ENCODE assay signal across 29 cellular contexts in the genomic region with DNA sequence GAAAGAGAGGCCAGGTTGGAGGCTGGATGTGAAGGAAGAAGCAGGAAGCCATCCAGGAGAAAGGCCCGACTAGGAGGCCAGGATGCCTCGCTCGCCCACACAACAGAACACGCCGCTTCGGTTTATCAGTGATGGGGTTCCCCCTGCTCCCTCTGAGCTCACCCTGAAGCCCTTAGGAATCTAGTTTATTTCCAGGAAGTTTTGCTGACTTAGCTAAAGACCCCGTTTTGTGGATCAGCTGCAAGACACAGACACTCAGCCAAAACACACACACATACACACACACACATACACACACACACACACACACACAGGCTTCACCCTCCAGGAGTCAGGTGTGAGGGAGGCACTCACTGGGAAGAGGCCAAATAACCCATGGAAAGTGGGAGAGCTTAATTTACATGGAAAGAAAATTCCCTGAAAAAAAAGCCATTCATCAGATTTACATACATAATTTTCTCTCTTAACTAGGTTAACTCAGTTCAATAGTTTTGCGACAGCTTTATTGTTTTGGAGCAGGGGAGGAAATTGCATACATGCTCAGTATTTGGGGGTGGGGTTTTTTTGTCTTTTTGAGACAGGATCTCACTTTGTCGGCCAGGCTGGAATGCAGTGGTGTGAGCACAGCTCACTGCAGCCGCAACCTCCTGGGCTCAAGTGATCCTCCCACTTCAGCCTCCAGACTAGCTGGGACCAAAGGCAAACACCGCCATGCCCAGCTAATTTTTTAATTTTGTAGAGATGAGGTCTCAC.
"Had no signal": no experiment of that assay in that cellular context is flagged by ENCODE, and none has a peak within 500 bp of the region (broad histone marks: within the 10 kb centered on the region; RNA-seq: fewer than 3 reads in every experiment).

No MANE protein-coding gene starts in this region.

- H3K9me3 Mint-ChIP-seq: activated CD4-positive, alpha-beta memory T cell treated with anti-CD3 and anti-CD28 coated beads for 36 hours; activated CD4-positive, alpha-beta T cell treated with anti-CD3 and anti-CD28 coated beads, Interleukin-2, amount 10 ng/mL, durations not matched to agents 24 days and 14 days; activated naive CD4-positive, alpha-beta T cell treated with anti-CD3 and anti-CD28 coated beads, Interleukin-2, amount 10 ng/mL, durations not matched to agents 7 days and 5 days; activated naive CD8-positive, alpha-beta T cell treated with anti-CD3 and anti-CD28 coated beads, Interleukin-2, amount 10 ng/mL, durations not matched to agents 7 days and 5 days; activated T-helper 1 cell treated with anti-CD3 and anti-CD28 coated beads, Interleukin-12 subunit alpha, Interleukin-12 subunit beta, Interleukin-2, Interleukin-4 antibody, amounts not matched to agents 30 ng/mL and 10 ng/mL and 1 ng/mL, durations not matched to agents 14 hours and 24 hours and 36 hours; brain; naive thymus-derived CD4-positive, alpha-beta T cell had no signal

- H3K36me3 ChIP-seq: ascending aorta, cardiac muscle cell, gastrocnemius medialis, right atrium auricular region, spleen, tibial nerve, WERI-Rb-1 had no signal

- ATAC-seq: gastrocnemius medialis; left cardiac atrium; naive thymus-derived CD4-positive, alpha-beta T cell had no signal

- H3K27ac ChIP-seq: ascending aorta, cardiac muscle cell, coronary artery, dorsolateral prefrontal cortex, gastrocnemius medialis, parathyroid adenoma, right atrium auricular region, spleen, tibial nerve, WERI-Rb-1 had no signal

- H3K4me1 ChIP-seq: ascending aorta, gastrocnemius medialis, parathyroid adenoma, right atrium auricular region, tibial nerve had no signal

- H2AFZ ChIP-seq: parathyroid adenoma had no signal

- DNase-seq: activated CD4-positive, alpha-beta memory T cell treated with anti-CD3 and anti-CD28 coated beads for 36 hours; activated CD4-positive, alpha-beta T cell treated with anti-CD3 and anti-CD28 coated beads, Interleukin-2, amount 10 ng/mL, durations not matched to agents 24 days and 14 days; activated CD4-positive, CD25-positive, alpha-beta regulatory T cell treated with anti-CD3 and anti-CD28 coated beads, Interleukin-2, amount 50 U/mL, for 72 hours; activated CD8-positive, alpha-beta memory T cell treated with anti-CD3 and anti-CD28 coated beads, Interleukin-2, amount 50 U/mL, for 4 hours; activated gamma-delta T cell; activated naive CD4-positive, alpha-beta T cell treated with anti-CD3 and anti-CD28 coated beads, Interleukin-2, amount 10 ng/mL, durations not matched to agents 7 days and 5 days; activated naive CD8-positive, alpha-beta T cell treated with anti-CD3 and anti-CD28 coated beads, Interleukin-2, amount 10 ng/mL, durations not matched to agents 7 days and 5 days; activated T-cell treated with anti-CD3 and anti-CD28 coated beads, Interleukin-2, amount 50 U/mL, for 1 hour; cerebellar nuclear complex; dorsolateral prefrontal cortex; effector memory CD4-positive, alpha-beta T cell; gastrocnemius medialis; glutamatergic neuron; left cardiac atrium; mammary epithelial cell; midbrain; naive thymus-derived CD4-positive, alpha-beta T cell; nucleus accumbens; spleen; stimulated activated naive CD4-positive, alpha-beta T cell treated with Interleukin-2 at 50 U/mL for 16 hours; WERI-Rb-1 had no signal

- H3K36me3 Mint-ChIP-seq: activated CD4-positive, alpha-beta memory T cell treated with anti-CD3 and anti-CD28 coated beads for 36 hours; activated naive CD4-positive, alpha-beta T cell treated with anti-CD3 and anti-CD28 coated beads, Interleukin-2, amount 10 ng/mL, durations not matched to agents 7 days and 5 days; activated naive CD8-positive, alpha-beta T cell treated with anti-CD3 and anti-CD28 coated beads, Interleukin-2, amount 10 ng/mL, durations not matched to agents 7 days and 5 days; brain; naive thymus-derived CD4-positive, alpha-beta T cell had no signal

- H3K27me3 ChIP-seq: ascending aorta, cardiac muscle cell, right atrium auricular region had no signal

- H3K9me3 ChIP-seq: ascending aorta, gastrocnemius medialis, right atrium auricular region, spleen, tibial nerve had no signal

- H3K4me3 ChIP-seq: ascending aorta, cardiac muscle cell, coronary artery, dorsolateral prefrontal cortex, gastrocnemius medialis, right atrium auricular region, spleen, tibial nerve had no signal

- H3K4me3 Mint-ChIP-seq: activated CD4-positive, alpha-beta memory T cell treated with anti-CD3 and anti-CD28 coated beads for 36 hours; activated CD4-positive, alpha-beta T cell treated with anti-CD3 and anti-CD28 coated beads, Interleukin-2, amount 10 ng/mL, durations not matched to agents 24 days and 14 days; activated naive CD4-positive, alpha-beta T cell treated with anti-CD3 and anti-CD28 coated beads, Interleukin-2, amount 10 ng/mL, durations not matched to agents 7 days and 5 days; activated naive CD8-positive, alpha-beta T cell treated with anti-CD3 and anti-CD28 coated beads, Interleukin-2, amount 10 ng/mL, durations not matched to agents 7 days and 5 days; activated T-helper 1 cell treated with anti-CD3 and anti-CD28 coated beads, Interleukin-12 subunit alpha, Interleukin-12 subunit beta, Interleukin-2, Interleukin-4 antibody, amounts not matched to agents 30 ng/mL and 10 ng/mL and 1 ng/mL, durations not matched to agents 14 hours and 24 hours and 36 hours; brain; naive thymus-derived CD4-positive, alpha-beta T cell had no signal

- H3K79me2 ChIP-seq: parathyroid adenoma had no signal

- H3K27ac Mint-ChIP-seq: activated CD4-positive, alpha-beta memory T cell treated with anti-CD3 and anti-CD28 coated beads for 36 hours; activated CD4-positive, alpha-beta T cell treated with anti-CD3 and anti-CD28 coated beads, Interleukin-2, amount 10 ng/mL, durations not matched to agents 24 days and 14 days; activated naive CD4-positive, alpha-beta T cell treated with anti-CD3 and anti-CD28 coated beads, Interleukin-2, amount 10 ng/mL, durations not matched to agents 7 days and 5 days; activated naive CD8-positive, alpha-beta T cell treated with anti-CD3 and anti-CD28 coated beads, Interleukin-2, amount 10 ng/mL, durations not matched to agents 7 days and 5 days; activated T-helper 1 cell treated with anti-CD3 and anti-CD28 coated beads, Interleukin-12 subunit alpha, Interleukin-12 subunit beta, Interleukin-2, Interleukin-4 antibody, amounts not matched to agents 30 ng/mL and 10 ng/mL and 1 ng/mL, durations not matched to agents 14 hours and 24 hours and 36 hours; naive thymus-derived CD4-positive, alpha-beta T cell had no signal

- H3K9ac ChIP-seq: parathyroid adenoma had no signal

- H3K4me1 Mint-ChIP-seq: activated CD4-positive, alpha-beta T cell treated with anti-CD3 and anti-CD28 coated beads, Interleukin-2, amount 10 ng/mL, durations not matched to agents 24 days and 14 days; activated naive CD4-positive, alpha-beta T cell treated with anti-CD3 and anti-CD28 coated beads, Interleukin-2, amount 10 ng/mL, durations not matched to agents 7 days and 5 days; activated naive CD8-positive, alpha-beta T cell treated with anti-CD3 and anti-CD28 coated beads, Interleukin-2, amount 10 ng/mL, durations not matched to agents 7 days and 5 days; naive thymus-derived CD4-positive, alpha-beta T cell had no signal
